Comparison of ENCODE assay signal across 13 cellular contexts in genomic region chr4:80036306-80036705, GRCh38. TPM values are rescaled to one million over a fixed set of nuclear protein-coding genes. Genes with fewer than 3 reads are reported as not detected.
DNase-seq lines count a peak whose midpoint lies in the region; ATAC-seq and TF ChIP-seq lines count a peak whose summit lies in the region.
"Had no signal": no experiment of that assay in that cellular context is flagged by ENCODE, and none has a peak within 500 bp of the region (broad histone marks: within the 10 kb centered on the region; RNA-seq: fewer than 3 reads in every experiment).

No MANE protein-coding gene starts in this region.

- no peaks in the 10 kb centered on the region for H3K27me3 ChIP-seq in esophagus muscularis mucosa
- H3K27me3 ChIP-seq: BE2C, MG63 had no signal

- peaks cover 29% of the 10 kb centered on the region for H3K36me3 Mint-ChIP-seq in natural killer cell treated with Interleukin-12 subunit alpha and Interleukin-12 subunit beta and Interleukin-15 and Interleukin-18, amount 100 ng/mL, for 72 hours
- H3K36me3 Mint-ChIP-seq in natural killer cell (no peaks in the 10 kb centered on the region), osteocyte (ENCODE audit: unreplicated experiment) (peaks cover 15% of the 10 kb centered on the region)

- intact Hi-C loops in natural killer cell (cut with micrococcal nuclease) (no loop called here), esophagus muscularis mucosa (cut with DNase I) (no loop called here)

- H3K27ac ChIP-seq in esophagus muscularis mucosa (replicated peaks in 1 of 4) = peak overlapping the region; percentile 82 to 88 (median 86)

- WGBS in esophagus muscularis mucosa = 76% methylated on average over 7 of the region's 7 CpGs

- no peak for TF ChIP-seq EP300 in esophagus muscularis mucosa (IDR thresholded peaks at IDR 0.05)

- peak overlapping the region; percentile 79 to 89 for H3K27ac Mint-ChIP-seq in natural killer cell treated with Interleukin-12 subunit alpha and Interleukin-12 subunit beta and Interleukin-15 and Interleukin-18, amount 100 ng/mL, for 72 hours
- no peak overlapping the region for H3K27ac Mint-ChIP-seq in natural killer cell
- H3K27ac Mint-ChIP-seq in osteocyte (ENCODE audit: unreplicated experiment) = peak overlapping the region; percentile 81

- H3K27me3 Mint-ChIP-seq in natural killer cell treated with Interleukin-12 subunit alpha and Interleukin-12 subunit beta and Interleukin-15 and Interleukin-18, amount 100 ng/mL, for 72 hours = no peaks in the 10 kb centered on the region
- H3K27me3 Mint-ChIP-seq in natural killer cell (ENCODE audit: low read depth in 2 of 2) (no peaks in the 10 kb centered on the region), osteocyte (ENCODE audit: unreplicated experiment) (no peaks in the 10 kb centered on the region)
- H3K27me3 Mint-ChIP-seq: brain had no signal

- peaks cover 27 to 73% (median 65%) of the 10 kb centered on the region in 4 donors for H3K4me1 ChIP-seq in esophagus muscularis mucosa

- TF ChIP-seq POLR2A in esophagus muscularis mucosa (IDR thresholded peaks at IDR 0.05; ENCODE audit: low read depth) = no peak

- no peak for TF ChIP-seq CTCF in natural killer cell (IDR thresholded peaks at IDR 0.05)
- TF ChIP-seq CTCF in esophagus muscularis mucosa (IDR thresholded peaks at IDR 0.05) = no peak
- no peak for TF ChIP-seq CTCF in osteocyte (IDR thresholded peaks at IDR 0.05)

- ATAC-seq in natural killer cell treated with Interleukin-12 subunit alpha and Interleukin-12 subunit beta and Interleukin-15 and Interleukin-18, amount 100 ng/mL, for 72 hours = no peak
- ATAC-seq in natural killer cell (no peak), HG02610 (IDR thresholded peaks at IDR 0.05; ENCODE audit: unreplicated experiment) (no peak), HG02588 (IDR thresholded peaks at IDR 0.05; ENCODE audit: unreplicated experiment) (no peak)
- ATAC-seq: Panc1 had no signal

- H3K4me1 Mint-ChIP-seq in natural killer cell treated with Interleukin-12 subunit alpha and Interleukin-12 subunit beta and Interleukin-15 and Interleukin-18, amount 100 ng/mL, for 72 hours (ENCODE audit: low read depth in 2 of 2) = peaks cover 14 to 28% of the 10 kb centered on the region in 2 donors
- peaks cover 20% of the 10 kb centered on the region in 2 donors for H3K4me1 Mint-ChIP-seq in natural killer cell
- H3K4me1 Mint-ChIP-seq in osteocyte (ENCODE audit: unreplicated experiment) = peaks cover 10% of the 10 kb centered on the region

- no peaks in the 10 kb centered on the region for H3K9me3 ChIP-seq in esophagus muscularis mucosa
- H3K9me3 ChIP-seq: BE2C, MG63 had no signal

- H3K4me3 ChIP-seq in esophagus muscularis mucosa = peak overlapping the region; percentile 5 to 25 (median 15)
- H3K4me3 ChIP-seq: MG63 had no signal

- H3K4me3 Mint-ChIP-seq in natural killer cell treated with Interleukin-12 subunit alpha and Interleukin-12 subunit beta and Interleukin-15 and Interleukin-18, amount 100 ng/mL, for 72 hours = no peak overlapping the region
- H3K4me3 Mint-ChIP-seq in natural killer cell = no peak overlapping the region
- H3K4me3 Mint-ChIP-seq in osteocyte (ENCODE audit: unreplicated experiment) = no peak overlapping the region

- peaks cover 0 to 35% (median 4%) of the 10 kb centered on the region in 4 donors for H3K36me3 ChIP-seq in esophagus muscularis mucosa
- H3K36me3 ChIP-seq: BE2C, MG63 had no signal

- no peak for DNase-seq in natural killer cell treated with Interleukin-12 subunit alpha and Interleukin-12 subunit beta and Interleukin-15 and Interleukin-18, amount 100 ng/mL, for 72 hours (ENCODE audit: low spot score)
- no peak for DNase-seq in natural killer cell
- DNase-seq in esophagus muscularis mucosa (ENCODE audit: extremely low spot score) = no peak
- no peak for DNase-seq in osteocyte (ENCODE audit: extremely low spot score, unreplicated experiment)
- DNase-seq in DMS53 (lab: John Stamatoyannopoulos, UW) = no peak
- no peak for DNase-seq in stimulated activated CD4-positive, alpha-beta T cell treated with anti-CD3 and anti-CD28 coated beads, Interleukin-4, amount 100 ng/mL, for 1 hour
- DNase-seq: BE2C, GDM1, MG63 had no signal

- H3K9me3 Mint-ChIP-seq in natural killer cell treated with Interleukin-12 subunit alpha and Interleukin-12 subunit beta and Interleukin-15 and Interleukin-18, amount 100 ng/mL, for 72 hours = no peaks in the 10 kb centered on the region
- no peaks in the 10 kb centered on the region for H3K9me3 Mint-ChIP-seq in natural killer cell
- no peaks in the 10 kb centered on the region for H3K9me3 Mint-ChIP-seq in osteocyte (ENCODE audit: unreplicated experiment)

RNA-seq across cellular contexts. Expression of gene ANTXR2, which starts 36.7 kb away (rescaled TPM):
- 10 to 100 TPM; 38.6 to 60.1 TPM for total RNA-seq in natural killer cell treated with Interleukin-12 subunit alpha and Interleukin-12 subunit beta and Interleukin-15 and Interleukin-18, amount 100 ng/mL, for 72 hours
- total RNA-seq in natural killer cell (10 to 100 TPM in 1 of 3 donors, 1 to 10 TPM in 2; 7.8 to 28.3 (median 10.0) TPM), esophagus muscularis mucosa (100 to 1,000 TPM; 319 to 518 (median 329) TPM), osteocyte (35.3 and 39.1 TPM in 2 replicates)

Comparison
In these comparisons a context has a peak if more than half of its experiments do, and no peak if none do; other contexts are left out.
1. H3K27ac Mint-ChIP-seq: peak in natural killer cell treated with Interleukin-12 subunit alpha and Interleukin-12 subunit beta and Interleukin-15 and Interleukin-18, amount 100 ng/mL, for 72 hours (2 of 2) and osteocyte (single experiment); none in natural killer cell (0 of 2).